ENCODE assay signal across 8 cellular contexts in the genomic region with DNA sequence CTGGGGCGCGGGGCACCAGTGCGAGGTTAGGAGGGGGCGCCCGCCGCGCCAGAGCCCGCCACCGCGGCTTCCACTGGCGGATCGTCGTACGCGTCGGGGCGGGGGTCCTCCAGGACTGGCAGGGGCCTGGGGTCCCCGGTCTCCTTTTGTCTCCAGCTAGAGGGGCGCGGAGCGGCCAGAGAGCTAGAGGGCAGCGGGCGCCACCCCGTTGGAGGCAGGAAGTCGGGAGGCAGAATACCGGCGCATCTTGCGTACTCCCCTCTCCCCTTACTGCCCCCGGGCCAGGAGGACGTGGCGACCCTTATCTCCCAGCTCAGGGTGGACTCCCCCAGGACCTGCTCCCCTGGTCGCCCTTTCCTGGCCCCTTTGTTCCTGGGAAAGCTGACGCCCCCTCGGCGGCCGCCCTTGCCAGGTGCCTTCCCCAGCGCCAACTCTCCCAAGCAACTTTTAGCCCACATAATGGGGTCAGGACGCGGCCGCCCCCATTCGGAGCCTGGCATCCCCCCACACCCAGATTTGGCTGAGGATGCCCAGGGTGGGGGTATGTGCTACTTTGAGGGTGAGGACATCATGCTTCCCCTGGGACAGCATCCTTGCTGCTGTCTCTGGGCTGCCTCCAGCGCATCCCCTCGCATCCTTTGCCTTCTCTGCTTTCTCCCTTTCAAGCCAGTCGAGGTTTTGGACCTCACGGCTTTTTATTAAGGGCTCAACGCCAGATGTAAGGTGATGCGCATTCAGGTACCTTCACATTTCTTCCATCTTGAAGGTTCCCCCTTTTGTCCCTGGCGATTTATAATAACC. TPM values are rescaled to one million over a fixed set of nuclear protein-coding genes. Genes with fewer than 3 reads are reported as not detected.
DNase-seq lines count a peak whose midpoint lies in the region; ATAC-seq and TF ChIP-seq lines count a peak whose summit lies in the region.

No MANE protein-coding gene starts in this region.

- peaks cover 3% of the 10 kb centered on the region for H3K9me3 ChIP-seq in iPS-18c (ENCODE audit: control insufficient read depth, insufficient read depth, low read length)

- peak overlapping the region; percentile 68 for H3K4me3 ChIP-seq in iPS-18c (ENCODE audit: insufficient read depth, low read depth, low read length)

- no peak overlapping the region for H3K27ac ChIP-seq in foreskin keratinocyte

- intact Hi-C loops in activated naive CD4-positive, alpha-beta T cell treated with anti-CD3 and anti-CD28 coated beads for 36 hours (cut with micrococcal nuclease), result loop anchor here (2.0 to 10.0 kb wide), 8 partner anchors 64 to 1110 kb away; partner anchors contain the start of genes KLHL34, MBTPS2, RPS6KA3 and SMS

- H3K27me3 ChIP-seq in foreskin keratinocyte, result peaks cover 18% of the 10 kb centered on the region

- H3K36me3 Mint-ChIP-seq in activated naive CD4-positive, alpha-beta T cell treated with anti-CD3 and anti-CD28 coated beads for 36 hours (ENCODE audit: low read depth), result no peaks in the 10 kb centered on the region
- H3K36me3 Mint-ChIP-seq in stimulated activated naive CD8-positive, alpha-beta T cell treated with anti-CD3 and anti-CD28 coated beads, Interleukin-15, Interleukin-2, amounts not matched to agents 100 ng/mL and 50 ng/mL, for 24 hours (ENCODE audit: low read depth), result no peaks in the 10 kb centered on the region

- ATAC-seq in HG02852 (IDR thresholded peaks at IDR 0.05; ENCODE audit: unreplicated experiment) (peak; percentile 2), foreskin keratinocyte (no peak)

- CTCF ChIA-PET in activated naive CD4-positive, alpha-beta T cell treated with anti-CD3 and anti-CD28 coated beads for 36 hours (lab: Charles Lee), result interaction anchor here (1.1 kb wide), 1 partner anchor 10 kb away, joined by 3 read pairs; no protein-coding TSS in a partner anchor

- no peaks in the 10 kb centered on the region for H3K9me3 Mint-ChIP-seq in activated naive CD4-positive, alpha-beta T cell treated with anti-CD3 and anti-CD28 coated beads for 36 hours
- no peaks in the 10 kb centered on the region for H3K9me3 Mint-ChIP-seq in stimulated activated naive CD8-positive, alpha-beta T cell treated with anti-CD3 and anti-CD28 coated beads, Interleukin-15, Interleukin-2, amounts not matched to agents 100 ng/mL and 50 ng/mL, for 24 hours

- TF ChIP-seq CTCF in foreskin keratinocyte (conservative IDR thresholded peaks at IDR 0.05), result no peak

- no peaks in the 10 kb centered on the region for H3K4me1 ChIP-seq in foreskin keratinocyte

- DNase-seq in NCI-H1105 treated with DMSO at 0.1 percent for 48 hours (lab: John Stamatoyannopoulos, UW) (peak; percentile 33), NCI-H1105 (lab: John Stamatoyannopoulos, UW) (no peak), NK-92 (lab: John Stamatoyannopoulos, UW; ENCODE audit: unreplicated experiment) (no peak), foreskin keratinocyte (no peak)
- peak; percentile 11 for DNase-seq in activated naive CD4-positive, alpha-beta T cell treated with anti-CD3 and anti-CD28 coated beads for 36 hours

- H3K27ac Mint-ChIP-seq in activated naive CD4-positive, alpha-beta T cell treated with anti-CD3 and anti-CD28 coated beads for 36 hours, result peak overlapping the region; percentile 61
- H3K27ac Mint-ChIP-seq in stimulated activated naive CD8-positive, alpha-beta T cell treated with anti-CD3 and anti-CD28 coated beads, Interleukin-15, Interleukin-2, amounts not matched to agents 100 ng/mL and 50 ng/mL, for 24 hours, result peak overlapping the region; percentile 55

- H3K4me1 Mint-ChIP-seq in activated naive CD4-positive, alpha-beta T cell treated with anti-CD3 and anti-CD28 coated beads for 36 hours (ENCODE audit: low read depth), result peaks cover 33% of the 10 kb centered on the region
- H3K4me1 Mint-ChIP-seq in stimulated activated naive CD8-positive, alpha-beta T cell treated with anti-CD3 and anti-CD28 coated beads, Interleukin-15, Interleukin-2, amounts not matched to agents 100 ng/mL and 50 ng/mL, for 24 hours (ENCODE audit: low read depth), result peaks cover 38% of the 10 kb centered on the region

- H3K27me3 Mint-ChIP-seq in activated naive CD4-positive, alpha-beta T cell treated with anti-CD3 and anti-CD28 coated beads for 36 hours (ENCODE audit: low read depth), result no peaks in the 10 kb centered on the region
- no peaks in the 10 kb centered on the region for H3K27me3 Mint-ChIP-seq in stimulated activated naive CD8-positive, alpha-beta T cell treated with anti-CD3 and anti-CD28 coated beads, Interleukin-15, Interleukin-2, amounts not matched to agents 100 ng/mL and 50 ng/mL, for 24 hours

- H3K4me3 Mint-ChIP-seq in activated naive CD4-positive, alpha-beta T cell treated with anti-CD3 and anti-CD28 coated beads for 36 hours, result peak overlapping the region; percentile 92
- peak overlapping the region; percentile 91 for H3K4me3 Mint-ChIP-seq in stimulated activated naive CD8-positive, alpha-beta T cell treated with anti-CD3 and anti-CD28 coated beads, Interleukin-15, Interleukin-2, amounts not matched to agents 100 ng/mL and 50 ng/mL, for 24 hours

RNA-seq across cellular contexts. Expression of gene CNKSR2, which starts 1.0 kb away (rescaled TPM):
- total RNA-seq in activated naive CD4-positive, alpha-beta T cell treated with anti-CD3 and anti-CD28 coated beads for 36 hours, result 1 to 10 TPM; 6.6 to 8.4 TPM
- 0.46 and 0.78 TPM in 2 replicates for total RNA-seq in foreskin keratinocyte
- 0.11 and 0.16 TPM in 2 replicates for polyA plus RNA-seq in foreskin keratinocyte

Comparison
In these comparisons a context has a peak if more than half of its experiments do, and no peak if none do; other contexts are left out.
1. DNase-seq: peak in NCI-H1105 treated with DMSO at 0.1 percent for 48 hours (single experiment) and activated naive CD4-positive, alpha-beta T cell treated with anti-CD3 and anti-CD28 coated beads for 36 hours (single experiment); none in NCI-H1105 (single experiment), NK-92 (single experiment) and foreskin keratinocyte (0 of 2).